Comparison of ENCODE assay signal across 1 cellular context in genomic region chr20:45911486-45912343, GRCh38.
A peak's percentile ranks its signal among the peaks of the same experiment; 100 is the strongest.
TF ChIP-seq lines count a peak whose summit lies in the region.

TSS of gene PLTP (minus strand) at chr20:45912155. CDS start at chr20:45911452, 703 bp downstream.

TF ChIP-seq in K562, 482 proteins besides CTCF, POLR2A, EP300 and RAD21 (continued from another document and continues in another):
- TF ChIP-seq ZNF592 (IDR thresholded peaks at IDR 0.05) (peak; percentile 56; the same call in 1 of the 2 replicates), HMGN3 (IDR thresholded peaks at IDR 0.05; ENCODE audit: borderline replicate concordance, extremely low read depth, insufficient read length, low read depth, low read length) (peak; percentile 2), FOSL1 (tag; conservative IDR thresholded peaks at IDR 0.05) (0 out of 2 replicates have a peak, but pooled peaks have one; percentile 2), NUFIP1 (IDR thresholded peaks at IDR 0.05; ENCODE audit: partially characterized antibody) (no peak), FOXK1 (CRISPR knock-in tag; IDR thresholded peaks at IDR 0.05; ENCODE audit: borderline replicate concordance) (no peak), MLLT1 (IDR thresholded peaks at IDR 0.05) (0 out of 4 replicates have a peak, but pooled peaks of 1 of the 2 experiments have one; percentile 0), ZNF24 (IDR thresholded peaks at IDR 0.05) (no peak), USF1 (CRISPR knock-in tag; IDR thresholded peaks at IDR 0.05) (peak; percentile 61), ZNF79 (CRISPR knock-in tag; IDR thresholded peaks at IDR 0.05; ENCODE audit: low read depth) (no peak), ZC3H4 (CRISPR knock-in tag; IDR thresholded peaks at IDR 0.05; ENCODE audit: borderline replicate concordance) (0 out of 2 replicates have a peak, but pooled peaks have one; percentile 10), SUPT5H (IDR thresholded peaks at IDR 0.05) (peak; percentile 39), ZNF740 (CRISPR knock-in tag; IDR thresholded peaks at IDR 0.05) (0 out of 2 replicates have a peak, but pooled peaks have one; percentile 28), ZNF740 (tag; IDR thresholded peaks at IDR 0.05) (no peak), ZNF436 (CRISPR knock-in tag; IDR thresholded peaks at IDR 0.05) (no peak), USF2 (CRISPR knock-in tag; IDR thresholded peaks at IDR 0.05) (peak; percentile 58), ZFX (CRISPR knock-in tag; IDR thresholded peaks at IDR 0.05) (peak; percentile 65; the same call in 1 of the 2 replicates), MGA (IDR thresholded peaks at IDR 0.05) (peak; percentile 55; the same call in 1 of the 2 replicates), NFRKB (IDR thresholded peaks at IDR 0.05; ENCODE audit: low read depth) (peak; percentile 7; the same call in 1 of the 2 replicates), RAD51 (IDR thresholded peaks at IDR 0.05; ENCODE audit: borderline replicate concordance, low read depth) (peak; percentile 56; the same call in 1 of the 2 replicates), MYC (IDR thresholded peaks at IDR 0.05; ENCODE audit: low read depth, low read length) (no peak), MYC (CRISPR knock-in tag; IDR thresholded peaks at IDR 0.05; ENCODE audit: borderline replicate concordance, low read depth) (no peak), HNRNPUL1 (IDR thresholded peaks at IDR 0.05; ENCODE audit: low read length) (no peak), PML (IDR thresholded peaks at IDR 0.05; ENCODE audit: low read length) (no peak), KDM5B (IDR thresholded peaks at IDR 0.05; ENCODE audit: insufficient replicate concordance, low read depth, low read length) (peak; percentile 50), GTF2E2 (tag; IDR thresholded peaks at IDR 0.05) (0 out of 2 replicates have a peak, but pooled peaks have one; percentile 32), SETDB1 (IDR thresholded peaks at IDR 0.05; ENCODE audit: low read length) (no peak), RBFOX2 (IDR thresholded peaks at IDR 0.05; ENCODE audit: low read depth, low read length) (peak; percentile 75), ELK3 (CRISPR knock-in tag; IDR thresholded peaks at IDR 0.05) (no peak), VEZF1 (CRISPR knock-in tag; IDR thresholded peaks at IDR 0.05) (peak; percentile 62; the same call in 1 of the 2 replicates), NR3C1 (CRISPR knock-in tag; IDR thresholded peaks at IDR 0.05) (no peak), MNT (conservative IDR thresholded peaks at IDR 0.05) (peak in 1 of 2 experiments; percentile 27; a peak in 1 of 4 replicates)
